1 cellular context compared by ENCODE assay signal in genomic region chr22:17858033-17858432, GRCh38.
TF ChIP-seq lines count a peak whose summit lies in the region.

No MANE protein-coding gene starts in this region.

TF ChIP-seq in K562, 482 proteins besides CTCF, POLR2A, EP300 and RAD21 (continued from another document):
- no peak for TF ChIP-seq PHF21A (IDR thresholded peaks at IDR 0.05; ENCODE audit: borderline replicate concordance, low read depth)
- TF ChIP-seq CEBPG (CRISPR knock-in tag; IDR thresholded peaks at IDR 0.05) = no peak
- no peak for TF ChIP-seq CEBPG (tag; conservative IDR thresholded peaks at IDR 0.05 in 1 of 2, IDR thresholded peaks at IDR 0.05 in 1 of 2)
- no peak for TF ChIP-seq TAF9B (IDR thresholded peaks at IDR 0.05; ENCODE audit: partially characterized antibody)
- no peak for TF ChIP-seq MXI1 (IDR thresholded peaks at IDR 0.05; ENCODE audit: low read depth, low read length)
